15 cellular contexts compared by ENCODE assay signal in genomic region chr2:132496566-132496965, GRCh38.
"Had no signal": no experiment of that assay in that cellular context is flagged by ENCODE, and none has a peak within 500 bp of the region (broad histone marks: within the 10 kb centered on the region; RNA-seq: fewer than 3 reads in every experiment).

No MANE protein-coding gene starts in this region.

- H3K27ac Mint-ChIP-seq: endodermal cell, naive B cell, nephron had no signal

- H3K4me3 Mint-ChIP-seq: endodermal cell, naive B cell, nephron had no signal

- H3K27ac ChIP-seq: coronary artery, heart left ventricle, right atrium auricular region, stomach had no signal

- H3K27me3 Mint-ChIP-seq: naive B cell had no signal

- H3K27me3 ChIP-seq: heart left ventricle, right atrium auricular region, stomach had no signal

- H3K9me3 Mint-ChIP-seq: endodermal cell had no signal

- H3K4me1 Mint-ChIP-seq: endodermal cell, naive B cell, nephron had no signal

- DNase-seq: effector CD4-positive, alpha-beta T cell; endodermal cell; heart left ventricle; hippocampal formation; kidney glomerular epithelial cell; mesendoderm; naive B cell; small intestine; stimulated activated CD4-positive, alpha-beta T cell treated with anti-CD3 and anti-CD28 coated beads, Interleukin-12 subunit alpha, Interleukin-12 subunit beta, amount 100 ng/mL, for 4 hours; stimulated activated naive CD4-positive, alpha-beta T cell; stomach; trophoblast cell had no signal

- H3K36me3 Mint-ChIP-seq: naive B cell had no signal

- H3K4me1 ChIP-seq: heart left ventricle, right atrium auricular region, stomach had no signal

- H3K4me3 ChIP-seq: coronary artery, heart left ventricle, right atrium auricular region, stomach had no signal

- H3K36me3 ChIP-seq: heart left ventricle, right atrium auricular region, stomach had no signal

- H3K9me3 ChIP-seq: stomach had no signal

- ATAC-seq: heart left ventricle had no signal
